In the genomic region with DNA sequence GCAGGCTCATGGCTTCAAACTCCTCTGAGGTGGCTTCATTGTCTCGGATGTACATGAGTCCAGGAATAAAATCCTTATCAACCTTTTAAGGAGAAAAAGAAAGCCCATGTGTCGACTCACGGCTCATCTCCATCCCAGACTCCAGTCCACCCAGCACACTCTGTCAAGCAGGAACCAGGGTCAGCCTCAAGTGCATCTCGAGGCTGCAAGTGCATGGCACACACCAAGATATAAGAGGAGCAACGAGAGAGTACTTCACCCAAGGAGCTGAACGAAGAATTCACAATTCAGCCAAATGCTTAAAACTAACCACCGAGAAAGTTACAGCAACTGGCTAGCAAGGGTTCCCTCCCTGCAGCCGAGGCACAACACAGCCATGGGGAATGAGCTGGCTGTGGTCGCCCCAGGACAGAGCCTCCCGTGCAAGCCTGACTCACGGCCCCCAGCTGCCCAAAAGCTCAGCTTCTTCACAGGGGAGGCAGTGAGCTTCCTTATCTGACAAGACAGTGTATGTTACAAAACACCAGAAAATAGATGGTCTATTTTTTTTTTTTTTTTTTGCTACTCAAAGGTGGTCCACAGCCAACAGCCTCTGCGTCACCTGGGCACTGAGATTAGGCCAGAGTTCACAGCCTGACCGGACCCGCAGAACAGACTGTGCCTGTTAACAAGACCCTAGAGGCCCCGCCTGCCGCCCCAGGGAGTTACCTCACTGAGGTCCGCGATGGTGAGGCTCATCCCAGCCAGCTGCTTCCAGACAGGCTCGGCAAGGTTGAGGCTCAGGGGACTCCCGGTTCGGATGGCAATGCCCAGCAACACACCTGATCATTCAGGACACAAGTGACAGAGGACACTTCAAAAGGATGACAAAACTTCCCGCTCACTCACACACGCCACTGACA, we compare ENCODE assay signal across 29 cellular contexts. TPM values are rescaled to one million over a fixed set of nuclear protein-coding genes. Genes with fewer than 3 reads are reported as not detected.
A peak's percentile ranks its signal among the peaks of the same experiment; 100 is the strongest.
DNase-seq lines count a peak whose midpoint lies in the region; ATAC-seq and TF ChIP-seq lines count a peak whose summit lies in the region.
"Had no signal": no experiment of that assay in that cellular context is flagged by ENCODE, and none has a peak within 500 bp of the region (broad histone marks: within the 10 kb centered on the region; RNA-seq: fewer than 3 reads in every experiment).

No MANE protein-coding gene starts in this region.

- peaks cover 17% of the 10 kb centered on the region for H3K36me3 Mint-ChIP-seq in activated naive CD4-positive, alpha-beta T cell treated with anti-CD3 and anti-CD28 coated beads, Interleukin-2, amount 10 ng/mL, durations not matched to agents 7 days and 5 days

- peaks cover 0 to 88% of the 10 kb centered on the region in 2 donors for H3K36me3 ChIP-seq in left lung

- TF ChIP-seq CTCF in astrocyte of the cerebellum (IDR thresholded peaks at IDR 0.05; ENCODE audit: low read depth, low read length, missing control alignments) (no peak), left lung (IDR thresholded peaks at IDR 0.05) (no peak)

- H3K27me3 ChIP-seq in left lung: no peaks in the 10 kb centered on the region
- H3K27me3 ChIP-seq: BLaER1, foreskin keratinocyte, tibial artery had no signal

- ATAC-seq in left lung: peak; percentile 61
- ATAC-seq: foreskin keratinocyte; GM23338; stimulated activated naive CD8-positive, alpha-beta T cell treated with anti-CD3 and anti-CD28 coated beads, Interleukin-15, Interleukin-2, amounts not matched to agents 100 U/mL and 50 U/mL, for 24 hours; T-cell had no signal

- intact Hi-C loops in left lung (cut with DNase I): no loop called here

- CTCF ChIA-PET in activated naive CD4-positive, alpha-beta T cell treated with anti-CD3 and anti-CD28 coated beads, Interleukin-2, amount 10 ng/mL, durations not matched to agents 7 days and 5 days (lab: Charles Lee): no interaction called here

- in situ Hi-C loops in astrocyte of the cerebellum (cut with HindIII; ENCODE audit: low sequenced_read_pairs): no loop called here
- in situ Hi-C loops in KBM-7 (cut with MboI; ENCODE audit: low pct_unique_long_range_greater_than_20kb, low sequenced_read_pairs): no loop called here

- no peaks in the 10 kb centered on the region for H3K9me3 Mint-ChIP-seq in activated naive CD4-positive, alpha-beta T cell treated with anti-CD3 and anti-CD28 coated beads, Interleukin-2, amount 10 ng/mL, durations not matched to agents 7 days and 5 days
- H3K9me3 Mint-ChIP-seq: activated naive CD8-positive, alpha-beta T cell treated with anti-CD3 and anti-CD28 coated beads, Interleukin-2, amount 10 ng/mL, durations not matched to agents 7 days and 5 days; activated T-helper 1 cell treated with anti-CD3 and anti-CD28 coated beads, Interleukin-12 subunit alpha, Interleukin-12 subunit beta, Interleukin-2, Interleukin-4 antibody, amounts not matched to agents 30 ng/mL and 10 ng/mL and 1 ng/mL, durations not matched to agents 14 hours and 24 hours and 36 hours; GM23338; T-cell had no signal

- peak; percentile 16 for DNase-seq in activated naive CD4-positive, alpha-beta T cell treated with anti-CD3 and anti-CD28 coated beads, Interleukin-2, amount 10 ng/mL, durations not matched to agents 7 days and 5 days
- DNase-seq in activated naive CD4-positive, alpha-beta T cell treated with Interleukin-2 at 50 U/mL for 16 hours: no peak
- DNase-seq in astrocyte of the cerebellum (ENCODE audit: low read depth) (peak; percentile 26), left lung (no peak), medulla oblongata (ENCODE audit: extremely low spot score) (no peak), KBM-7 (no peak), erythroblast (lab: John Stamatoyannopoulos, UW) (no peak), NCI-H1048 (lab: John Stamatoyannopoulos, UW) (no peak)
- DNase-seq: activated naive CD8-positive, alpha-beta T cell treated with anti-CD3 and anti-CD28 coated beads, Interleukin-2, amount 10 ng/mL, durations not matched to agents 7 days and 5 days; Calu3; dermis blood vessel endothelial cell; foreskin keratinocyte; Kasumi-1; NCI-H1092 treated with DMSO at 0.1 percent for 48 hours; NCI-H1930; NCI-H226; PC-9; SIG-M5; small intestine; stimulated activated CD4-positive, alpha-beta T cell treated with anti-CD3 and anti-CD28 coated beads, Interleukin-4, amount 100 ng/mL, for 24 hours; stimulated activated naive CD8-positive, alpha-beta T cell treated with anti-CD3 and anti-CD28 coated beads, Interleukin-15, Interleukin-2, amounts not matched to agents 100 U/mL and 50 U/mL, for 24 hours; T-cell had no signal

- TF ChIP-seq POLR2A in erythroblast (IDR thresholded peaks at IDR 0.05; ENCODE audit: low read length): no peak

- H3K4me1 Mint-ChIP-seq in activated naive CD4-positive, alpha-beta T cell treated with anti-CD3 and anti-CD28 coated beads, Interleukin-2, amount 10 ng/mL, durations not matched to agents 7 days and 5 days: no peaks in the 10 kb centered on the region
- H3K4me1 Mint-ChIP-seq: activated naive CD8-positive, alpha-beta T cell treated with anti-CD3 and anti-CD28 coated beads, Interleukin-2, amount 10 ng/mL, durations not matched to agents 7 days and 5 days; GM23338; T-cell had no signal

- H3K4me1 ChIP-seq in left lung: no peaks in the 10 kb centered on the region
- H3K4me1 ChIP-seq: foreskin keratinocyte had no signal

- H3K9me3 ChIP-seq in left lung: no peaks in the 10 kb centered on the region
- H3K9me3 ChIP-seq: BLaER1, tibial artery had no signal

- no peak overlapping the region for H3K27ac Mint-ChIP-seq in activated naive CD4-positive, alpha-beta T cell treated with anti-CD3 and anti-CD28 coated beads, Interleukin-2, amount 10 ng/mL, durations not matched to agents 7 days and 5 days
- H3K27ac Mint-ChIP-seq: activated naive CD8-positive, alpha-beta T cell treated with anti-CD3 and anti-CD28 coated beads, Interleukin-2, amount 10 ng/mL, durations not matched to agents 7 days and 5 days; activated T-helper 1 cell treated with anti-CD3 and anti-CD28 coated beads, Interleukin-12 subunit alpha, Interleukin-12 subunit beta, Interleukin-2, Interleukin-4 antibody, amounts not matched to agents 30 ng/mL and 10 ng/mL and 1 ng/mL, durations not matched to agents 14 hours and 24 hours and 36 hours; GM23338; T-cell had no signal

- H3K27ac ChIP-seq in left lung: no peak overlapping the region
- H3K27ac ChIP-seq: BLaER1, foreskin keratinocyte, PC-9, tibial artery had no signal

- H3K27me3 Mint-ChIP-seq in activated naive CD4-positive, alpha-beta T cell treated with anti-CD3 and anti-CD28 coated beads, Interleukin-2, amount 10 ng/mL, durations not matched to agents 7 days and 5 days: no peaks in the 10 kb centered on the region
- H3K27me3 Mint-ChIP-seq: activated naive CD8-positive, alpha-beta T cell treated with anti-CD3 and anti-CD28 coated beads, Interleukin-2, amount 10 ng/mL, durations not matched to agents 7 days and 5 days; T-cell had no signal

- H3K4me3 ChIP-seq in astrocyte of the cerebellum (ENCODE audit: low read depth, low read length): no peak overlapping the region
- H3K4me3 ChIP-seq in left lung: no peak overlapping the region
- H3K4me3 ChIP-seq: BLaER1, GM23338, PC-9, tibial artery had no signal

- no peak overlapping the region for H3K4me3 Mint-ChIP-seq in activated naive CD4-positive, alpha-beta T cell treated with anti-CD3 and anti-CD28 coated beads, Interleukin-2, amount 10 ng/mL, durations not matched to agents 7 days and 5 days
- H3K4me3 Mint-ChIP-seq: activated naive CD8-positive, alpha-beta T cell treated with anti-CD3 and anti-CD28 coated beads, Interleukin-2, amount 10 ng/mL, durations not matched to agents 7 days and 5 days; activated T-helper 1 cell treated with anti-CD3 and anti-CD28 coated beads, Interleukin-12 subunit alpha, Interleukin-12 subunit beta, Interleukin-2, Interleukin-4 antibody, amounts not matched to agents 30 ng/mL and 10 ng/mL and 1 ng/mL, durations not matched to agents 14 hours and 24 hours and 36 hours; GM23338; T-cell had no signal

RNA-seq across cellular contexts. Expression of a gene that starts 15.9 kb away (rescaled TPM):
- 1 to 10 TPM in 1 of 2 donors, under 1 TPM in 1; 0.81 to 4.0 TPM for total RNA-seq in left lung
- total RNA-seq: activated CD8-positive, alpha-beta memory T cell treated with anti-CD3 and anti-CD28 coated beads for 36 hours; activated naive CD8-positive, alpha-beta T cell treated with anti-CD3 and anti-CD28 coated beads, Interleukin-2, amount 10 ng/mL, durations not matched to agents 7 days and 5 days; activated T-helper 1 cell treated with anti-CD3 and anti-CD28 coated beads, Interleukin-12 subunit alpha, Interleukin-12 subunit beta, Interleukin-2, Interleukin-4 antibody, amounts not matched to agents 30 ng/mL and 10 ng/mL and 1 ng/mL, durations not matched to agents 14 hours and 24 hours and 36 hours; Calu3; dermis blood vessel endothelial cell; epithelial cell of proximal tubule; PC-9; pulmonary artery endothelial cell had no signal

Comparison
In these comparisons a context has a peak if more than half of its experiments do, and no peak if none do; other contexts are left out.
1. DNase-seq: peak in activated naive CD4-positive, alpha-beta T cell treated with anti-CD3 and anti-CD28 coated beads, Interleukin-2, amount 10 ng/mL, durations not matched to agents 7 days and 5 days (single experiment) and astrocyte of the cerebellum (single experiment); none in activated naive CD4-positive, alpha-beta T cell treated with Interleukin-2 at 50 U/mL for 16 hours (single experiment), left lung (0 of 2), medulla oblongata (single experiment), KBM-7 (single experiment), erythroblast (0 of 2) and NCI-H1048 (single experiment).